In genomic region chr6:32839356-32839755, GRCh38 we compare ENCODE assay signal across 1 cellular context.
TF ChIP-seq lines count a peak whose summit lies in the region.

No MANE protein-coding gene starts in this region.

TF ChIP-seq in GM23338, 12 proteins besides CTCF, POLR2A, EP300 and RAD21:
- no peak for TF ChIP-seq ZNF114 (CRISPR knock-in tag; IDR thresholded peaks at IDR 0.05)
- TF ChIP-seq REST (IDR thresholded peaks at IDR 0.05; ENCODE audit: unreplicated experiment): no peak
- no peak for TF ChIP-seq EZH2phosphoT487 (IDR thresholded peaks at IDR 0.05; ENCODE audit: unreplicated experiment)
- no peak for TF ChIP-seq CREB1 (CRISPR knock-in tag; IDR thresholded peaks at IDR 0.05; ENCODE audit: low read depth)
- TF ChIP-seq JUNB (IDR thresholded peaks at IDR 0.05; ENCODE audit: unreplicated experiment): no peak
- TF ChIP-seq STAT1 (IDR thresholded peaks at IDR 0.05; ENCODE audit: unreplicated experiment): no peak
- no peak for TF ChIP-seq ZNF331 (CRISPR knock-in tag; IDR thresholded peaks at IDR 0.05; ENCODE audit: low read depth)
TF ChIP-seq in GM23338: peak in this region for 0.
